Comparison of ENCODE assay signal across 16 cellular contexts in genomic region chr10:17425584-17426262, GRCh38. TPM values are rescaled to one million over a fixed set of nuclear protein-coding genes. Genes with fewer than 3 reads are reported as not detected.
DNase-seq lines count a peak whose midpoint lies in the region; ATAC-seq, FAIRE-seq and TF ChIP-seq lines count a peak whose summit lies in the region.
"Had no signal": no experiment of that assay in that cellular context is flagged by ENCODE, and none has a peak within 500 bp of the region (broad histone marks: within the 10 kb centered on the region; RNA-seq: fewer than 3 reads in every experiment).

No MANE protein-coding gene starts in this region.

- DNase-seq in CMK (ENCODE audit: low read depth) (peak; percentile 96), neuronal stem cell (ENCODE audit: low spot score) (no peak), small intestine (no peak), NCI-H446 (lab: John Stamatoyannopoulos, UW) (no peak), uterus (no peak)
- DNase-seq in activated CD4-positive, alpha-beta T cell treated with anti-CD3 and anti-CD28 coated beads for 36 hours, result peak; percentile 56
- DNase-seq in activated naive CD8-positive, alpha-beta T cell treated with anti-CD3 and anti-CD28 coated beads, Interleukin-2, amount 10 ng/mL, durations not matched to agents 7 days and 5 days, result peak; percentile 47
- DNase-seq: esophagus squamous epithelium, KG1, NCI-H510A, SW 1271 had no signal

- POLR2A ChIA-PET in activated CD4-positive, alpha-beta T cell treated with anti-CD3 and anti-CD28 coated beads for 36 hours (lab: Charles Lee), result no interaction called here
- POLR2A ChIA-PET in activated naive CD8-positive, alpha-beta T cell treated with anti-CD3 and anti-CD28 coated beads, Interleukin-2, amount 10 ng/mL, durations not matched to agents 7 days and 5 days (lab: Charles Lee), result interaction anchor here (1.9 kb wide), 1 partner anchor 608 kb away, joined by 5 read pairs; the partner anchor contains the start of gene RSU1

- H2AFZ ChIP-seq in neuronal stem cell (ENCODE audit: low read length), result no peak overlapping the region
- H2AFZ ChIP-seq: parathyroid adenoma had no signal

- H3K36me3 Mint-ChIP-seq in activated CD4-positive, alpha-beta T cell treated with anti-CD3 and anti-CD28 coated beads for 36 hours (ENCODE audit: low read depth), result no peaks in the 10 kb centered on the region
- H3K36me3 Mint-ChIP-seq in activated naive CD8-positive, alpha-beta T cell treated with anti-CD3 and anti-CD28 coated beads, Interleukin-2, amount 10 ng/mL, durations not matched to agents 7 days and 5 days, result no peaks in the 10 kb centered on the region

- H2BK120ac ChIP-seq in neuronal stem cell (ENCODE audit: low read depth, low read length), result no peak overlapping the region

- CTCF ChIA-PET in activated CD4-positive, alpha-beta T cell treated with anti-CD3 and anti-CD28 coated beads for 36 hours (lab: Charles Lee), result interaction anchor here (0.7 to 1.0 kb wide), 2 partner anchors 195 to 304 kb away, joined by 3 read pairs; no protein-coding TSS in a partner anchor

- H3K4me1 ChIP-seq in neuronal stem cell (ENCODE audit: control insufficient read depth in 2 of 2, insufficient read depth in 1 of 2, low read depth in 1 of 2, low read length in 2 of 2), result peaks cover 0 to 17% of the 10 kb centered on the region in 2 donors
- H3K4me1 ChIP-seq in small intestine (ENCODE audit: control insufficient read depth in 2 of 2, insufficient read depth in 1 of 2, low read depth in 1 of 2, low read length in 1 of 2), result no peaks in the 10 kb centered on the region
- H3K4me1 ChIP-seq in uterus, result no peaks in the 10 kb centered on the region
- H3K4me1 ChIP-seq: ascending aorta, parathyroid adenoma had no signal

- no peaks in the 10 kb centered on the region for H3K79me1 ChIP-seq in neuronal stem cell (ENCODE audit: low read depth, low read length)

- no peak overlapping the region for H2BK12ac ChIP-seq in neuronal stem cell (ENCODE audit: low read length)

- peak overlapping the region; percentile 55 for H3K27ac Mint-ChIP-seq in activated CD4-positive, alpha-beta T cell treated with anti-CD3 and anti-CD28 coated beads for 36 hours
- H3K27ac Mint-ChIP-seq in activated naive CD8-positive, alpha-beta T cell treated with anti-CD3 and anti-CD28 coated beads, Interleukin-2, amount 10 ng/mL, durations not matched to agents 7 days and 5 days, result peak overlapping the region; percentile 64

- no peak overlapping the region for H2BK5ac ChIP-seq in neuronal stem cell (ENCODE audit: low read length)

- H3K9me3 ChIP-seq in neuronal stem cell (replicated peaks in 1 of 2; ENCODE audit: control insufficient read depth in 2 of 2, insufficient read depth in 1 of 2, low read depth in 1 of 2, low read length in 2 of 2), result no peaks in the 10 kb centered on the region
- H3K9me3 ChIP-seq in small intestine (ENCODE audit: control insufficient read depth, low read depth), result no peaks in the 10 kb centered on the region
- no peaks in the 10 kb centered on the region for H3K9me3 ChIP-seq in uterus
- H3K9me3 ChIP-seq: ascending aorta, esophagus squamous epithelium had no signal

- no peak overlapping the region for H2BK15ac ChIP-seq in neuronal stem cell (ENCODE audit: low read length)

- WGBS in neuronal stem cell (ENCODE audit: extremely low coverage in 2 of 2, insufficient read length in 2 of 2, insufficient replicate concordance in 1 of 2), 2 donors, result 100% methylated on average over 2 of the region's 6 CpGs; no CpG with 5 or more reads in 1 of the 2 donors
- WGBS in small intestine, 3 donors, result 52 to 62% (median 60%) methylated on average over 6 of the region's 6 CpGs

- H3K27me3 ChIP-seq in neuronal stem cell (ENCODE audit: control insufficient read depth in 3 of 3, insufficient read depth in 3 of 3, low read depth in 1 of 3, low read length in 3 of 3) (no peaks in the 10 kb centered on the region), small intestine (ENCODE audit: control insufficient read depth in 2 of 2, insufficient read depth in 2 of 2, low read length in 2 of 2) (no peaks in the 10 kb centered on the region), uterus (no peaks in the 10 kb centered on the region)
- H3K27me3 ChIP-seq: ascending aorta had no signal

- intact Hi-C loops in activated CD4-positive, alpha-beta T cell treated with anti-CD3 and anti-CD28 coated beads for 36 hours (cut with DNase I, micrococcal nuclease), result loop anchor here in 1 of 2 experiments (5.0 kb wide), 1 partner anchor 598 kb away; no protein-coding TSS in a partner anchor
- intact Hi-C loops in uterus (cut with DNase I; ENCODE audit: low total_unique reads), result no loop called here

- no peak overlapping the region for H3K4ac ChIP-seq in neuronal stem cell (ENCODE audit: low read length)

- H3K27me3 Mint-ChIP-seq in activated CD4-positive, alpha-beta T cell treated with anti-CD3 and anti-CD28 coated beads for 36 hours, result no peaks in the 10 kb centered on the region
- H3K27me3 Mint-ChIP-seq in activated naive CD8-positive, alpha-beta T cell treated with anti-CD3 and anti-CD28 coated beads, Interleukin-2, amount 10 ng/mL, durations not matched to agents 7 days and 5 days, result no peaks in the 10 kb centered on the region

- peak overlapping the region; percentile 55 for H3K18ac ChIP-seq in neuronal stem cell (ENCODE audit: low read length)

- H2AK5ac ChIP-seq in neuronal stem cell (ENCODE audit: low read depth, low read length), result no peak overlapping the region

- peak overlapping the region; percentile 77 for H3K14ac ChIP-seq in neuronal stem cell (ENCODE audit: low read length)

- H3K36me3 ChIP-seq in neuronal stem cell (replicated peaks in 1 of 2; ENCODE audit: control insufficient read depth in 2 of 2, insufficient read depth in 2 of 2, low read length in 2 of 2), result no peaks in the 10 kb centered on the region
- H3K36me3 ChIP-seq in small intestine (ENCODE audit: control insufficient read depth in 2 of 2, insufficient read depth in 2 of 2, low read length in 2 of 2), result no peaks in the 10 kb centered on the region
- no peaks in the 10 kb centered on the region for H3K36me3 ChIP-seq in uterus
- H3K36me3 ChIP-seq: ascending aorta, esophagus squamous epithelium had no signal

- no peak overlapping the region for H3K4me2 ChIP-seq in neuronal stem cell (ENCODE audit: insufficient read depth, low read length, poor library complexity, severe bottlenecking)

- no peak overlapping the region for H3K23ac ChIP-seq in neuronal stem cell (ENCODE audit: low read depth, low read length, poor library complexity)

- no peaks in the 10 kb centered on the region for H3K9me3 Mint-ChIP-seq in activated CD4-positive, alpha-beta T cell treated with anti-CD3 and anti-CD28 coated beads for 36 hours (ENCODE audit: low read depth)
- H3K9me3 Mint-ChIP-seq in activated naive CD8-positive, alpha-beta T cell treated with anti-CD3 and anti-CD28 coated beads, Interleukin-2, amount 10 ng/mL, durations not matched to agents 7 days and 5 days, result no peaks in the 10 kb centered on the region

- H4K91ac ChIP-seq in neuronal stem cell (ENCODE audit: low read depth, low read length, poor library complexity), result no peak overlapping the region

- H4K8ac ChIP-seq in neuronal stem cell (ENCODE audit: low read depth, low read length), result no peak overlapping the region

- TF ChIP-seq CTCF in uterus (IDR thresholded peaks at IDR 0.05), result no peak

- ATAC-seq in activated CD4-positive, alpha-beta T cell treated with anti-CD3 and anti-CD28 coated beads for 36 hours, result peak; percentile 62
- peak; percentile 49 for ATAC-seq in activated naive CD8-positive, alpha-beta T cell treated with anti-CD3 and anti-CD28 coated beads, Interleukin-2, amount 10 ng/mL, durations not matched to agents 7 days and 5 days (ENCODE audit: low read depth)
- no peak for ATAC-seq in HG03025 (IDR thresholded peaks at IDR 0.05; ENCODE audit: low FRiP score, unreplicated experiment)

- FAIRE-seq in small intestine (lab: Jason Lieb, UNC), result no peak
- FAIRE-seq: keratinocyte had no signal

- TF ChIP-seq POLR2A in uterus (IDR thresholded peaks at IDR 0.05), result no peak

- no peak overlapping the region for H3K4me3 Mint-ChIP-seq in activated CD4-positive, alpha-beta T cell treated with anti-CD3 and anti-CD28 coated beads for 36 hours
- H3K4me3 Mint-ChIP-seq in activated naive CD8-positive, alpha-beta T cell treated with anti-CD3 and anti-CD28 coated beads, Interleukin-2, amount 10 ng/mL, durations not matched to agents 7 days and 5 days, result peak overlapping the region; percentile 13

- peaks cover 75% of the 10 kb centered on the region for H3K4me1 Mint-ChIP-seq in activated CD4-positive, alpha-beta T cell treated with anti-CD3 and anti-CD28 coated beads for 36 hours
- peaks cover 57% of the 10 kb centered on the region for H3K4me1 Mint-ChIP-seq in activated naive CD8-positive, alpha-beta T cell treated with anti-CD3 and anti-CD28 coated beads, Interleukin-2, amount 10 ng/mL, durations not matched to agents 7 days and 5 days

- H3K4me3 ChIP-seq in neuronal stem cell (ENCODE audit: low read length in 2 of 2) (no peak overlapping the region), small intestine (ENCODE audit: low read depth in 1 of 2, low read length in 2 of 2) (no peak overlapping the region), uterus (no peak overlapping the region)
- H3K4me3 ChIP-seq: ascending aorta, esophagus squamous epithelium had no signal

- no peak overlapping the region for H3K9ac ChIP-seq in neuronal stem cell (ENCODE audit: low read depth, low read length, poor library complexity)
- H3K9ac ChIP-seq: parathyroid adenoma had no signal

- H3K27ac ChIP-seq in neuronal stem cell (replicated peaks; ENCODE audit: low read length) (no peak overlapping the region), small intestine (ENCODE audit: low read depth in 1 of 2, low read length in 1 of 2) (no peak overlapping the region), uterus (no peak overlapping the region)
- H3K27ac ChIP-seq: ascending aorta, esophagus squamous epithelium, parathyroid adenoma had no signal

RNA-seq across cellular contexts. Expression of gene ST8SIA6, which starts 28.7 kb away (rescaled TPM):
- total RNA-seq in activated CD4-positive, alpha-beta T cell treated with anti-CD3 and anti-CD28 coated beads for 36 hours, result not detected
- total RNA-seq in activated naive CD8-positive, alpha-beta T cell treated with anti-CD3 and anti-CD28 coated beads, Interleukin-2, amount 10 ng/mL, durations not matched to agents 7 days and 5 days, result under 1 TPM; 0.34 to 0.61 TPM
- polyA plus RNA-seq in neuronal stem cell (2013, experiment 1 of 2), result 2.8 TPM
- polyA plus RNA-seq in neuronal stem cell (2013, experiment 2 of 2), result 3.3 TPM
- polyA plus RNA-seq in small intestine, result 1 to 10 TPM in 1 of 3 donors, not detected in 2; 1.5 TPM
- total RNA-seq in uterus, result 1 to 10 TPM in 2 of 4 donors, under 1 TPM in 1, not detected in 1; 0.77 to 1.9 (median 1.1) TPM
- total RNA-seq: ascending aorta had no signal
- polyA plus RNA-seq: BJ, keratinocyte had no signal

Comparison
In these comparisons a context has a peak if more than half of its experiments do, and no peak if none do; other contexts are left out.
1. DNase-seq: peak in CMK (single experiment), activated CD4-positive, alpha-beta T cell treated with anti-CD3 and anti-CD28 coated beads for 36 hours (single experiment) and activated naive CD8-positive, alpha-beta T cell treated with anti-CD3 and anti-CD28 coated beads, Interleukin-2, amount 10 ng/mL, durations not matched to agents 7 days and 5 days (single experiment); none in neuronal stem cell (single experiment), small intestine (single experiment), NCI-H446 (0 of 2) and uterus (0 of 2).